19 cellular contexts compared by ENCODE assay signal in genomic region chr1:183168308-183168707, GRCh38.
"Had no signal": no experiment of that assay in that cellular context is flagged by ENCODE, and none has a peak within 500 bp of the region (broad histone marks: within the 10 kb centered on the region; RNA-seq: fewer than 3 reads in every experiment).

No MANE protein-coding gene starts in this region.

- H3K9me3 Mint-ChIP-seq: mesothelial cell of epicardium; naive B cell; nephron progenitor cell; stimulated activated naive B cell treated with anti-CD40 and anti-IgM and Interleukin-4, amounts not matched to agents 10 μg/mL and 1 μg/mL and 100 μg/mL, for 72 hours; stimulated activated naive CD8-positive, alpha-beta T cell treated with anti-CD3 and anti-CD28 coated beads, Interleukin-15, amount 100 ng/mL, for 72 hours had no signal

- H3K4me1 ChIP-seq: heart left ventricle, transverse colon had no signal

- H3K27me3 Mint-ChIP-seq: stimulated activated naive CD8-positive, alpha-beta T cell treated with anti-CD3 and anti-CD28 coated beads, Interleukin-15, amount 100 ng/mL, for 72 hours had no signal

- H3K4me3 ChIP-seq: coronary artery, heart left ventricle, skin epidermis, thoracic aorta, transverse colon had no signal

- H3K27ac ChIP-seq: coronary artery, heart left ventricle, neutrophil, skin epidermis, thoracic aorta, transverse colon had no signal

- H3K4me3 Mint-ChIP-seq: mesothelial cell of epicardium; naive B cell; nephron progenitor cell; stimulated activated naive B cell treated with anti-CD40 and anti-IgM and Interleukin-4, amounts not matched to agents 10 μg/mL and 1 μg/mL and 100 μg/mL, for 72 hours; stimulated activated naive CD8-positive, alpha-beta T cell treated with anti-CD3 and anti-CD28 coated beads, Interleukin-15, amount 100 ng/mL, for 72 hours had no signal

- H3K27ac Mint-ChIP-seq: mesothelial cell of epicardium; nephron progenitor cell; stimulated activated naive B cell treated with anti-CD40 and anti-IgM and Interleukin-4, amounts not matched to agents 10 μg/mL and 1 μg/mL and 100 μg/mL, for 72 hours; stimulated activated naive CD8-positive, alpha-beta T cell treated with anti-CD3 and anti-CD28 coated beads, Interleukin-15, amount 100 ng/mL, for 72 hours had no signal

- H3K27me3 ChIP-seq: heart left ventricle, transverse colon had no signal

- DNase-seq: effector CD8-positive, alpha-beta T cell; heart left ventricle; hippocampal formation; naive B cell; nephron progenitor cell; posterior cingulate gyrus; stimulated activated CD4-positive, alpha-beta T cell treated with anti-CD3 and anti-CD28 coated beads, Interleukin-2, amount 100 ng/mL, for 24 hours; stimulated activated CD4-positive, alpha-beta T cell treated with anti-CD3 and anti-CD28 coated beads, Interleukin-4, amount 100 ng/mL, for 4 hours; stimulated activated naive B cell treated with anti-CD40 and anti-IgM and Interleukin-4, amounts not matched to agents 10 μg/mL and 1 μg/mL and 100 μg/mL, for 72 hours; stimulated activated naive CD8-positive, alpha-beta T cell treated with anti-CD3 and anti-CD28 coated beads, Interleukin-15, amount 100 ng/mL, for 72 hours; substantia nigra; transverse colon had no signal

- H3K36me3 Mint-ChIP-seq: mesothelial cell of epicardium; naive B cell; stimulated activated naive B cell treated with anti-CD40 and anti-IgM and Interleukin-4, amounts not matched to agents 10 μg/mL and 1 μg/mL and 100 μg/mL, for 72 hours had no signal

- ATAC-seq: heart left ventricle; left lobe of liver; sciatic nerve; stimulated activated naive B cell treated with anti-CD40 and anti-IgM and Interleukin-4, amounts not matched to agents 10 μg/mL and 1 μg/mL and 100 μg/mL, for 72 hours; stimulated activated naive CD8-positive, alpha-beta T cell treated with anti-CD3 and anti-CD28 coated beads, Interleukin-15, amount 100 ng/mL, for 72 hours had no signal

- H3K36me3 ChIP-seq: heart left ventricle, neutrophil, thoracic aorta, transverse colon had no signal

- H3K4me1 Mint-ChIP-seq: naive B cell; stimulated activated naive B cell treated with anti-CD40 and anti-IgM and Interleukin-4, amounts not matched to agents 10 μg/mL and 1 μg/mL and 100 μg/mL, for 72 hours; stimulated activated naive CD8-positive, alpha-beta T cell treated with anti-CD3 and anti-CD28 coated beads, Interleukin-15, amount 100 ng/mL, for 72 hours had no signal

- H3K9me3 ChIP-seq: heart left ventricle, neutrophil, thoracic aorta, transverse colon had no signal
